22 cellular contexts compared by ENCODE assay signal in genomic region chr15:92457642-92458041, GRCh38.
"Had no signal": no experiment of that assay in that cellular context is flagged by ENCODE, and none has a peak within 500 bp of the region (broad histone marks: within the 10 kb centered on the region; RNA-seq: fewer than 3 reads in every experiment).

No MANE protein-coding gene starts in this region.

- H3K27me3 Mint-ChIP-seq: activated B cell treated with CpG ODN at 0.5 μM for 24 hours; activated CD4-positive, alpha-beta T cell treated with anti-CD3 and anti-CD28 coated beads, Interleukin-2, amount 10 ng/mL, durations not matched to agents 24 days and 14 days; activated naive CD8-positive, alpha-beta T cell treated with anti-CD3 and anti-CD28 coated beads for 36 hours; activated T-cell treated with anti-CD3 and anti-CD28 coated beads, Interleukin-2, amount 50 U/mL, for 24 hours had no signal

- H3K27ac ChIP-seq: Peyer's patch, RWPE1 had no signal

- H3K4me3 Mint-ChIP-seq: activated B cell treated with CpG ODN at 0.5 μM for 24 hours; activated CD4-positive, alpha-beta T cell treated with anti-CD3 and anti-CD28 coated beads, Interleukin-2, amount 10 ng/mL, durations not matched to agents 24 days and 14 days; activated CD8-positive, alpha-beta memory T cell treated with anti-CD3 and anti-CD28 coated beads, Interleukin-2, amount 10 ng/mL, durations not matched to agents 7 days and 5 days; activated naive CD4-positive, alpha-beta T cell treated with anti-CD3 and anti-CD28 coated beads, Interleukin-2, amount 10 ng/mL, durations not matched to agents 7 days and 5 days; activated naive CD8-positive, alpha-beta T cell treated with anti-CD3 and anti-CD28 coated beads for 36 hours; activated T-cell treated with anti-CD3 and anti-CD28 coated beads, Interleukin-2, amount 50 U/mL, for 24 hours; IgD-negative memory B cell; T-helper 17 cell had no signal

- H3K9me3 ChIP-seq: Peyer's patch had no signal

- H3K4me1 ChIP-seq: Peyer's patch had no signal

- H3K27me3 ChIP-seq: Peyer's patch had no signal

- H3K36me3 Mint-ChIP-seq: activated CD8-positive, alpha-beta memory T cell treated with anti-CD3 and anti-CD28 coated beads, Interleukin-2, amount 10 ng/mL, durations not matched to agents 7 days and 5 days; activated naive CD4-positive, alpha-beta T cell treated with anti-CD3 and anti-CD28 coated beads, Interleukin-2, amount 10 ng/mL, durations not matched to agents 7 days and 5 days; activated naive CD8-positive, alpha-beta T cell treated with anti-CD3 and anti-CD28 coated beads for 36 hours; IgD-negative memory B cell had no signal

- H3K9me3 Mint-ChIP-seq: activated B cell treated with CpG ODN at 0.5 μM for 24 hours; activated CD4-positive, alpha-beta T cell treated with anti-CD3 and anti-CD28 coated beads, Interleukin-2, amount 10 ng/mL, durations not matched to agents 24 days and 14 days; activated naive CD4-positive, alpha-beta T cell treated with anti-CD3 and anti-CD28 coated beads, Interleukin-2, amount 10 ng/mL, durations not matched to agents 7 days and 5 days; activated naive CD8-positive, alpha-beta T cell treated with anti-CD3 and anti-CD28 coated beads for 36 hours; activated T-cell treated with anti-CD3 and anti-CD28 coated beads, Interleukin-2, amount 50 U/mL, for 24 hours; IgD-negative memory B cell had no signal

- H3K4me1 Mint-ChIP-seq: activated B cell treated with CpG ODN at 0.5 μM for 24 hours; activated CD4-positive, alpha-beta T cell treated with anti-CD3 and anti-CD28 coated beads, Interleukin-2, amount 10 ng/mL, durations not matched to agents 24 days and 14 days; activated CD8-positive, alpha-beta memory T cell treated with anti-CD3 and anti-CD28 coated beads, Interleukin-2, amount 10 ng/mL, durations not matched to agents 7 days and 5 days; activated naive CD4-positive, alpha-beta T cell treated with anti-CD3 and anti-CD28 coated beads, Interleukin-2, amount 10 ng/mL, durations not matched to agents 7 days and 5 days; activated naive CD8-positive, alpha-beta T cell treated with anti-CD3 and anti-CD28 coated beads for 36 hours; IgD-negative memory B cell; T-helper 17 cell had no signal

- H3K36me3 ChIP-seq: Peyer's patch had no signal

- H3K4me3 ChIP-seq: Peyer's patch had no signal

- DNase-seq: activated B cell treated with CpG ODN at 0.5 μM for 24 hours; activated CD4-positive, alpha-beta T cell treated with anti-CD3 and anti-CD28 coated beads for 1 hour; activated CD4-positive, alpha-beta T cell treated with anti-CD3 and anti-CD28 coated beads, Interleukin-2, amount 10 ng/mL, durations not matched to agents 24 days and 14 days; activated CD4-positive, alpha-beta T cell treated with anti-CD3 and anti-CD28 coated beads, Interleukin-2, amount 50 U/mL, for 48 hours; activated CD8-positive, alpha-beta memory T cell treated with anti-CD3 and anti-CD28 coated beads, Interleukin-2, amount 10 ng/mL, durations not matched to agents 7 days and 5 days; activated gamma-delta T cell treated with Interleukin-2 at 50 U/mL for 16 hours; activated naive CD4-positive, alpha-beta T cell treated with anti-CD3 and anti-CD28 coated beads, Interleukin-2, amount 10 ng/mL, durations not matched to agents 7 days and 5 days; activated naive CD8-positive, alpha-beta T cell treated with anti-CD3 and anti-CD28 coated beads for 36 hours; activated T-cell treated with anti-CD3 and anti-CD28 coated beads, Interleukin-2, amount 50 U/mL, for 24 hours; central memory CD4-positive, alpha-beta T cell; KG1; NCI-H1048; NCI-H1930; NCI-H2107; NCI-H524 treated with DMSO at 0.1 percent for 48 hours; NCI-H748 treated with DMSO at 0.1 percent for 48 hours; Peyer's patch; SHP77 treated with DMSO at 0.1 percent for 48 hours; T-helper 17 cell; T-helper 9 cell had no signal

- ATAC-seq: activated CD8-positive, alpha-beta memory T cell treated with anti-CD3 and anti-CD28 coated beads, Interleukin-2, amount 10 ng/mL, durations not matched to agents 7 days and 5 days; T-helper 17 cell had no signal

- H3K27ac Mint-ChIP-seq: activated B cell treated with CpG ODN at 0.5 μM for 24 hours; activated CD4-positive, alpha-beta T cell treated with anti-CD3 and anti-CD28 coated beads, Interleukin-2, amount 10 ng/mL, durations not matched to agents 24 days and 14 days; activated CD8-positive, alpha-beta memory T cell treated with anti-CD3 and anti-CD28 coated beads, Interleukin-2, amount 10 ng/mL, durations not matched to agents 7 days and 5 days; activated naive CD4-positive, alpha-beta T cell treated with anti-CD3 and anti-CD28 coated beads, Interleukin-2, amount 10 ng/mL, durations not matched to agents 7 days and 5 days; activated naive CD8-positive, alpha-beta T cell treated with anti-CD3 and anti-CD28 coated beads for 36 hours; activated T-cell treated with anti-CD3 and anti-CD28 coated beads, Interleukin-2, amount 50 U/mL, for 24 hours; IgD-negative memory B cell; T-helper 17 cell had no signal
